ENCODE assay signal across 1 cellular context in the genomic region with DNA sequence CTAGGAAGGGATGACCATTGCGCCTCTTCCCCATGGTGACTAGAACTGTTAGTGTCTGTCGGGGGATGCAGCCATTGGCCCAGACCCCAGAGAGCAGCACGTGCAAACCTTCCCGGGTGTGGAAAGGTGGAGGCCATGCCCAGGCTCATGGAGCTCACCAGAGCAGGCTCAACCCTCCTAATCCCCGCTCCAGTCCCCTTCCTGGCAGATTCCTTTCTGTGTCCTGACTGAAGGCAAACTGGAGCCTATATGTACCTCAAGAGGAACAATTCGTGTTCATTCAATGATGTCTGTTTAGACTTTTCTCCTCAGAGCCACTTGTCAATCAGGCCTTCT.
A peak's percentile ranks its signal among the peaks of the same experiment; 100 is the strongest.
TF ChIP-seq lines count a peak whose summit lies in the region.

No MANE protein-coding gene starts in this region.

TF ChIP-seq in HepG2, 621 proteins besides CTCF, POLR2A, EP300 and RAD21 (continued from another document):
- no peak for TF ChIP-seq HIC2 (CRISPR knock-in tag; IDR thresholded peaks at IDR 0.05; ENCODE audit: low read depth)
- no peak for TF ChIP-seq THYN1 (CRISPR knock-in tag; IDR thresholded peaks at IDR 0.05; ENCODE audit: borderline replicate concordance, low read depth)
- TF ChIP-seq POGK (CRISPR knock-in tag; conservative IDR thresholded peaks at IDR 0.05) = no peak
- TF ChIP-seq ZNF44 (CRISPR knock-in tag; IDR thresholded peaks at IDR 0.05) = no peak
- TF ChIP-seq BRCA1 (CRISPR knock-in tag; IDR thresholded peaks at IDR 0.05) = no peak
- TF ChIP-seq MTA1 (CRISPR knock-in tag; IDR thresholded peaks at IDR 0.05; ENCODE audit: borderline replicate concordance) = 0 out of 2 replicates have a peak, but pooled peaks have one; percentile 6
- TF ChIP-seq PCBP1 (IDR thresholded peaks at IDR 0.05; ENCODE audit: borderline replicate concordance, low read depth, low read length) = no peak
- TF ChIP-seq SRY (CRISPR knock-in tag; IDR thresholded peaks at IDR 0.05) = no peak
- TF ChIP-seq ZNF800 (CRISPR knock-in tag; IDR thresholded peaks at IDR 0.05) = no peak
- TF ChIP-seq NFYB (CRISPR knock-in tag; IDR thresholded peaks at IDR 0.05) = no peak
- TF ChIP-seq ELK4 (CRISPR knock-in tag; IDR thresholded peaks at IDR 0.05; ENCODE audit: borderline replicate concordance) = no peak
- no peak for TF ChIP-seq MTA3 (CRISPR knock-in tag; IDR thresholded peaks at IDR 0.05)
- TF ChIP-seq ZNF574 (CRISPR knock-in tag; IDR thresholded peaks at IDR 0.05) = no peak
- TF ChIP-seq NKX3-1 (CRISPR knock-in tag; IDR thresholded peaks at IDR 0.05) = no peak
- TF ChIP-seq, protein P1, sequence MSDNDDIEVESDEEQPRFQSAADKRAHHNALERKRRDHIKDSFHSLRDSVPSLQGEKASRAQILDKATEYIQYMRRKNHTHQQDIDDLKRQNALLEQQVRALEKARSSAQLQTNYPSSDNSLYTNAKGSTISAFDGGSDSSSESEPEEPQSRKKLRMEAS (IDR thresholded peaks at IDR 0.05) = peak; percentile 10; the same call in 1 of the 2 replicates
- peak; percentile 4 for TF ChIP-seq PRPF4 (IDR thresholded peaks at IDR 0.05; ENCODE audit: low read depth, low read length, poor library complexity, severe bottlenecking)
- TF ChIP-seq, protein P2, sequence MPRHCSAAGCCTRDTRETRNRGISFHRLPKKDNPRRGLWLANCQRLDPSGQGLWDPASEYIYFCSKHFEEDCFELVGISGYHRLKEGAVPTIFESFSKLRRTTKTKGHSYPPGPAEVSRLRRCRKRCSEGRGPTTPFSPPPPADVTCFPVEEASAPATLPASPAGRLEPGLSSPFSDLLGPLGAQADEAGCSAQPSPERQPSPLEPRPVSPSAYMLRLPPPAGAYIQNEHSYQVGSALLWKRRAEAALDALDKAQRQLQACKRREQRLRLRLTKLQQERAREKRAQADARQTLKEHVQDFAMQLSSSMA (CRISPR knock-in tag; IDR thresholded peaks at IDR 0.05) = peak; percentile 15; the same call in 1 of the 2 replicates
- TF ChIP-seq KLF15 (CRISPR knock-in tag; IDR thresholded peaks at IDR 0.05; ENCODE audit: borderline replicate concordance) = no peak
- no peak for TF ChIP-seq HOXD1 (CRISPR knock-in tag; IDR thresholded peaks at IDR 0.05)
- TF ChIP-seq GTF3A (CRISPR knock-in tag; conservative IDR thresholded peaks at IDR 0.05) = 0 out of 2 replicates have a peak, but pooled peaks have one; percentile 72
- TF ChIP-seq ZNF709 (CRISPR knock-in tag; IDR thresholded peaks at IDR 0.05) = no peak
- TF ChIP-seq ZSCAN29 (CRISPR knock-in tag; conservative IDR thresholded peaks at IDR 0.05) = no peak
- no peak for TF ChIP-seq ZSCAN22 (CRISPR knock-in tag; IDR thresholded peaks at IDR 0.05)
- TF ChIP-seq DNMT1 (CRISPR knock-in tag; IDR thresholded peaks at IDR 0.05) = 0 out of 2 replicates have a peak, but pooled peaks have one; percentile 22
- no peak for TF ChIP-seq PHF21A (CRISPR knock-in tag; IDR thresholded peaks at IDR 0.05)
- no peak for TF ChIP-seq YEATS2 (CRISPR knock-in tag; IDR thresholded peaks at IDR 0.05; ENCODE audit: borderline replicate concordance)
